9 cellular contexts compared by ENCODE assay signal in genomic region chr1:8020032-8020431, GRCh38. TPM values are rescaled to one million over a fixed set of nuclear protein-coding genes. Genes with fewer than 3 reads are reported as not detected.
DNase-seq lines count a peak whose midpoint lies in the region; ATAC-seq and TF ChIP-seq lines count a peak whose summit lies in the region.
"Had no signal": no experiment of that assay in that cellular context is flagged by ENCODE, and none has a peak within 500 bp of the region (broad histone marks: within the 10 kb centered on the region; RNA-seq: fewer than 3 reads in every experiment).

No MANE protein-coding gene starts in this region.

- no peak for TF ChIP-seq RAD21 in liver (IDR thresholded peaks at IDR 0.05)

- H3K36me3 ChIP-seq in left ventricle myocardium inferior = no peaks in the 10 kb centered on the region
- H3K36me3 ChIP-seq in liver (ENCODE audit: control insufficient read depth in 4 of 4, insufficient read depth in 3 of 4, low read depth in 1 of 4, low read length in 3 of 4) = peaks cover 3 to 51% (median 18%) of the 10 kb centered on the region in 4 donors

- intact Hi-C loops in left ventricle myocardium inferior (cut with micrococcal nuclease) = no loop called here
- intact Hi-C loops in Right ventricle myocardium inferior (cut with DNase I) = no loop called here

- no peak for DNase-seq in left ventricle myocardium inferior
- no peak for DNase-seq in Right ventricle myocardium inferior (ENCODE audit: missing footprints)
- peak; percentile 61 for DNase-seq in astrocyte of the spinal cord (ENCODE audit: low read depth, low spot score)
- DNase-seq in HuH-7.5 (ENCODE audit: low spot score) = no peak
- DNase-seq in NCI-H1092 treated with DMSO at 0.1 percent for 48 hours (lab: John Stamatoyannopoulos, UW) = no peak
- no peak for DNase-seq in ecto neural progenitor cell (ENCODE audit: low spot score)

- peaks cover 91% of the 10 kb centered on the region for H3K4me1 ChIP-seq in left ventricle myocardium inferior
- peaks cover 4 to 42% (median 18%) of the 10 kb centered on the region in 4 donors for H3K4me1 ChIP-seq in liver (ENCODE audit: control insufficient read depth in 4 of 4, insufficient read depth in 4 of 4, low read length in 3 of 4)

- in situ Hi-C loops in astrocyte of the spinal cord (cut with HindIII; ENCODE audit: low sequenced_read_pairs) = loop anchor here (25.0 kb wide), 1 partner anchor 292 kb away; the partner anchor contains the start of gene SLC45A1

- H3K4me3 ChIP-seq in left ventricle myocardium inferior = no peak overlapping the region
- H3K4me3 ChIP-seq in astrocyte of the spinal cord (ENCODE audit: low read depth, low read length) = no peak overlapping the region
- peak overlapping the region in 1 of 3 donors; percentile 2 for H3K4me3 ChIP-seq in liver (ENCODE audit: low read depth in 1 of 3, low read length in 3 of 3)
- H3K4me3 ChIP-seq: K562 had no signal

- no peaks in the 10 kb centered on the region for H3K27me3 ChIP-seq in left ventricle myocardium inferior (ENCODE audit: low read depth)
- H3K27me3 ChIP-seq in liver (ENCODE audit: control insufficient read depth in 4 of 4, insufficient read depth in 4 of 4, low read length in 3 of 4) = no peaks in the 10 kb centered on the region

- TF ChIP-seq CTCF in left ventricle myocardium inferior (IDR thresholded peaks at IDR 0.05; ENCODE audit: borderline replicate concordance) (no peak), astrocyte of the spinal cord (IDR thresholded peaks at IDR 0.05; ENCODE audit: low read depth, low read length) (no peak), liver (IDR thresholded peaks at IDR 0.05; ENCODE audit: low read depth, low read length, missing input control) (no peak)

- no peaks in the 10 kb centered on the region for H3K9me3 ChIP-seq in left ventricle myocardium inferior (replicated peaks)
- H3K9me3 ChIP-seq in liver (ENCODE audit: control insufficient read depth in 4 of 4, low read length in 3 of 4) = no peaks in the 10 kb centered on the region

- peak overlapping the region in 1 of 2 donors; percentile 75 for H3K9ac ChIP-seq in liver (ENCODE audit: low read depth in 1 of 2, low read length in 2 of 2)

- H3K27ac ChIP-seq in left ventricle myocardium inferior (replicated peaks) (peak overlapping the region; percentile 2), liver (ENCODE audit: low read depth in 1 of 2, low read length in 2 of 2) (peak overlapping the region; percentile 0 to 61)

- ATAC-seq in Right ventricle myocardium inferior (no peak), GM21447 (IDR thresholded peaks at IDR 0.05; ENCODE audit: unreplicated experiment) (no peak)
- ATAC-seq: K562 had no signal

TF ChIP-seq in liver, 16 proteins besides CTCF, POLR2A, EP300 and RAD21:
- no peak for TF ChIP-seq MAX (IDR thresholded peaks at IDR 0.05)
- no peak for TF ChIP-seq FOXA1 (IDR thresholded peaks at IDR 0.05)
- TF ChIP-seq, protein P1, sequence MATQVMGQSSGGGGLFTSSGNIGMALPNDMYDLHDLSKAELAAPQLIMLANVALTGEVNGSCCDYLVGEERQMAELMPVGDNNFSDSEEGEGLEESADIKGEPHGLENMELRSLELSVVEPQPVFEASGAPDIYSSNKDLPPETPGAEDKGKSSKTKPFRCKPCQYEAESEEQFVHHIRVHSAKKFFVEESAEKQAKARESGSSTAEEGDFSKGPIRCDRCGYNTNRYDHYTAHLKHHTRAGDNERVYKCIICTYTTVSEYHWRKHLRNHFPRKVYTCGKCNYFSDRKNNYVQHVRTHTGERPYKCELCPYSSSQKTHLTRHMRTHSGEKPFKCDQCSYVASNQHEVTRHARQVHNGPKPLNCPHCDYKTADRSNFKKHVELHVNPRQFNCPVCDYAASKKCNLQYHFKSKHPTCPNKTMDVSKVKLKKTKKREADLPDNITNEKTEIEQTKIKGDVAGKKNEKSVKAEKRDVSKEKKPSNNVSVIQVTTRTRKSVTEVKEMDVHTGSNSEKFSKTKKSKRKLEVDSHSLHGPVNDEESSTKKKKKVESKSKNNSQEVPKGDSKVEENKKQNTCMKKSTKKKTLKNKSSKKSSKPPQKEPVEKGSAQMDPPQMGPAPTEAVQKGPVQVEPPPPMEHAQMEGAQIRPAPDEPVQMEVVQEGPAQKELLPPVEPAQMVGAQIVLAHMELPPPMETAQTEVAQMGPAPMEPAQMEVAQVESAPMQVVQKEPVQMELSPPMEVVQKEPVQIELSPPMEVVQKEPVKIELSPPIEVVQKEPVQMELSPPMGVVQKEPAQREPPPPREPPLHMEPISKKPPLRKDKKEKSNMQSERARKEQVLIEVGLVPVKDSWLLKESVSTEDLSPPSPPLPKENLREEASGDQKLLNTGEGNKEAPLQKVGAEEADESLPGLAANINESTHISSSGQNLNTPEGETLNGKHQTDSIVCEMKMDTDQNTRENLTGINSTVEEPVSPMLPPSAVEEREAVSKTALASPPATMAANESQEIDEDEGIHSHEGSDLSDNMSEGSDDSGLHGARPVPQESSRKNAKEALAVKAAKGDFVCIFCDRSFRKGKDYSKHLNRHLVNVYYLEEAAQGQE (IDR thresholded peaks at IDR 0.05) = no peak
- TF ChIP-seq EGR1 (IDR thresholded peaks at IDR 0.05; ENCODE audit: low read depth in 2 of 2) = no peak
- peak in 1 of 2 donors; percentile 16 for TF ChIP-seq JUND (IDR thresholded peaks at IDR 0.05)
- peak in 1 of 2 donors; percentile 6 for TF ChIP-seq RXRA (IDR thresholded peaks at IDR 0.05)
TF ChIP-seq in liver: peak in this region for 2.

RNA-seq across cellular contexts. Expression of gene ERRFI1, which starts 6.1 kb away (rescaled TPM):
- total RNA-seq in left ventricle myocardium inferior = 10.8 TPM
- total RNA-seq in Right ventricle myocardium inferior = 12.8 TPM
- total RNA-seq in liver = 100 to 1,000 TPM in 1 of 2 donors, 10 to 100 TPM in 1; 60.7 to 424 TPM
- polyA plus RNA-seq in liver = 100 to 1,000 TPM in 1 of 2 donors, 10 to 100 TPM in 1; 68.6 to 142 TPM

RNA-seq across cellular contexts. Expression of gene PARK7, which starts 58.5 kb away (rescaled TPM):
- total RNA-seq in left ventricle myocardium inferior (329 TPM), Right ventricle myocardium inferior (372 TPM), liver (100 to 1,000 TPM; 107 to 131 TPM)
- 100 to 1,000 TPM; 231 to 297 TPM for polyA plus RNA-seq in liver
